Comparison of ENCODE assay signal across 8 cellular contexts in the genomic region with DNA sequence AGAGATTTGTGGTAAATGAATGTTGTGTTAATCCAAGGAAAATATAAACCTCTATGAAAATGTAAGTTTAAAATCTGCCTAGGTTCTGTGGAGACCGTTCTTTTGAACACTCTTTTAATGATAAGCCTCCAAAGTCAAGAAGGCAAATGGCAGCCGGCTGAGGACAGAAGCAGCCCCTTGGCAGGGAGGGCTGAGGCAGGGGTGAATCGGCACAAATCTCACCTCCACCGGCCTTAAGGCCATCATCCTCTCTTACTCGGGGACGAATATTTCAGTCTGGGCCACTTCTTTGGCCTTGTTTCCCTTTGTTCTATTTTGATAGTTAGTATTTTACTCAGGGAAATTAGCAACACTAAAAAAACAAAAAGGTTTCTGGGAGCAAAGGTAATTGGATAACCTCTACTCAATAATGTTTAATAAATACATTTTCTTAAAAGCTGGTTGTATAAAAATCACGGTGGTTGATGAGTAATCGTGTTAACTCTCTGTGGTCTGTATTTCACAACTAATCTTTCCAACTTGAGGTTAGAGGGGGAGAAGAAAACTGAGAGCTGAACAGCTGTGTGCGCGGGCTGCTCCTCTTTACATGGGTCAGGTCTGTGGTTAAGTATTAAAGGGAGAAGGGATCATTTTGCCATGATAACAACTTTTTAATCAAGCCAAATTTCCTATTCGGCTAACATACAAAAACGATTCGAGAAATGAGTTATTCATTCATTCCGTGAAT. TPM values are rescaled to one million over a fixed set of nuclear protein-coding genes. Genes with fewer than 3 reads are reported as not detected.
DNase-seq lines count a peak whose midpoint lies in the region; ATAC-seq, FAIRE-seq and TF ChIP-seq lines count a peak whose summit lies in the region.

No MANE protein-coding gene starts in this region.

- no peak for TF ChIP-seq EP300 in A549 (IDR thresholded peaks at IDR 0.05)

- CTCF ChIA-PET in A549 (lab: Yijun Ruan, JAX): interaction anchor here (0.6 to 1.7 kb wide), 3 partner anchors 15 to 18 kb away, joined by 3 to 5 read pairs (median 4); no protein-coding TSS in a partner anchor

- H3K36me3 Mint-ChIP-seq in activated naive CD8-positive, alpha-beta T cell treated with anti-CD3 and anti-CD28 coated beads for 36 hours: peaks cover 19% of the 10 kb centered on the region

- H3K9me3 Mint-ChIP-seq in activated naive CD8-positive, alpha-beta T cell treated with anti-CD3 and anti-CD28 coated beads for 36 hours: peaks cover 7% of the 10 kb centered on the region

- H3K4me1 ChIP-seq in A549: peaks cover 44% of the 10 kb centered on the region

- peak overlapping the region in 1 of 2 experiments; percentile 73; a peak in 3 of 6 replicates for H3K27ac ChIP-seq in A549

- peak overlapping the region; percentile 67 for H3K27ac Mint-ChIP-seq in activated naive CD8-positive, alpha-beta T cell treated with anti-CD3 and anti-CD28 coated beads for 36 hours

- peaks cover 9% of the 10 kb centered on the region; the same call in 2 of the 3 replicates for H3K9me3 ChIP-seq in A549

- no peak for FAIRE-seq in A549 (lab: Jason Lieb, UNC)

- POLR2A ChIA-PET in A549 (lab: Yijun Ruan, JAX): interaction anchor here (0.8 to 1.6 kb wide), 4 partner anchors 18 to 64 kb away, joined by 3 to 8 read pairs (median 5); a partner anchor contains a TSS

- H3K27me3 Mint-ChIP-seq in activated naive CD8-positive, alpha-beta T cell treated with anti-CD3 and anti-CD28 coated beads for 36 hours: peaks cover 4% of the 10 kb centered on the region

- H3K4me3 Mint-ChIP-seq in activated naive CD8-positive, alpha-beta T cell treated with anti-CD3 and anti-CD28 coated beads for 36 hours: no peak overlapping the region

- H3K4me1 Mint-ChIP-seq in activated naive CD8-positive, alpha-beta T cell treated with anti-CD3 and anti-CD28 coated beads for 36 hours: peaks cover 21% of the 10 kb centered on the region

- ATAC-seq in A549 (no peak), GM19035 (IDR thresholded peaks at IDR 0.05; ENCODE audit: unreplicated experiment) (peak; percentile 57), HG03432 (IDR thresholded peaks at IDR 0.05; ENCODE audit: unreplicated experiment) (peak; percentile 82)

- no peak for TF ChIP-seq RAD21 in A549 (conservative IDR thresholded peaks at IDR 0.05 in 1 of 2, IDR thresholded peaks at IDR 0.05 in 1 of 2)

- WGBS in A549 (ENCODE audit: missing lambda C conversion rate): 73% methylated on average over 14 of the region's 14 CpGs

- TF ChIP-seq POLR2A in A549 (IDR thresholded peaks at IDR 0.05; ENCODE audit: low read length): no peak

- H3K4me3 ChIP-seq in A549: no peak overlapping the region

- no peak for TF ChIP-seq CTCF in A549 (IDR thresholded peaks at IDR 0.05)

- no peak for DNase-seq in A549 (ENCODE audit: low read depth in 1 of 2, low spot score in 1 of 2)
- DNase-seq in activated naive CD8-positive, alpha-beta T cell treated with anti-CD3 and anti-CD28 coated beads for 36 hours: peak; percentile 42
- DNase-seq in NCI-H1436 (lab: John Stamatoyannopoulos, UW): no peak
- no peak for DNase-seq in globus pallidus (ENCODE audit: low spot score)
- no peak for DNase-seq in NCI-H1436 treated with DMSO at 0.1 percent for 48 hours (lab: John Stamatoyannopoulos, UW)
- no peak for DNase-seq in activated gamma-delta T cell treated with Interleukin-2 at 50 U/mL for 16 hours

- no peak overlapping the region for H3K4me2 ChIP-seq in A549

TF ChIP-seq in A549, 52 proteins besides CTCF, POLR2A, EP300 and RAD21:
- TF ChIP-seq MAFK (IDR thresholded peaks at IDR 0.05; ENCODE audit: partially characterized antibody) (no peak), CHD4 (IDR thresholded peaks at IDR 0.05; ENCODE audit: borderline replicate concordance) (no peak), EHF (CRISPR knock-in tag; IDR thresholded peaks at IDR 0.05) (no peak), FOSL2 (IDR thresholded peaks at IDR 0.05) (no peak), FOSL2 (CRISPR knock-in tag; IDR thresholded peaks at IDR 0.05) (0 out of 2 replicates have a peak, but pooled peaks have one; percentile 5), MAZ (IDR thresholded peaks at IDR 0.05; ENCODE audit: borderline replicate concordance, low read depth, low read length) (no peak)
- TF ChIP-seq, protein P1, sequence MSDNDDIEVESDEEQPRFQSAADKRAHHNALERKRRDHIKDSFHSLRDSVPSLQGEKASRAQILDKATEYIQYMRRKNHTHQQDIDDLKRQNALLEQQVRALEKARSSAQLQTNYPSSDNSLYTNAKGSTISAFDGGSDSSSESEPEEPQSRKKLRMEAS (IDR thresholded peaks at IDR 0.05): no peak
- TF ChIP-seq, protein P2, sequence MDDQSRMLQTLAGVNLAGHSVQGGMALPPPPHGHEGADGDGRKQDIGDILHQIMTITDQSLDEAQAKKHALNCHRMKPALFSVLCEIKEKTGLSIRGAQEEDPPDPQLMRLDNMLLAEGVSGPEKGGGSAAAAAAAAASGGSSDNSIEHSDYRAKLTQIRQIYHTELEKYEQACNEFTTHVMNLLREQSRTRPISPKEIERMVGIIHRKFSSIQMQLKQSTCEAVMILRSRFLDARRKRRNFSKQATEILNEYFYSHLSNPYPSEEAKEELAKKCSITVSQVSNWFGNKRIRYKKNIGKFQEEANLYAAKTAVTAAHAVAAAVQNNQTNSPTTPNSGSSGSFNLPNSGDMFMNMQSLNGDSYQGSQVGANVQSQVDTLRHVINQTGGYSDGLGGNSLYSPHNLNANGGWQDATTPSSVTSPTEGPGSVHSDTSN (IDR thresholded peaks at IDR 0.05): no peak

RNA-seq across cellular contexts. Expression of a gene that starts 18.6 kb away (rescaled TPM):
- polyA plus RNA-seq in A549 (2011; rRNA removed) (106 and 136 TPM in 2 replicates), A549 (2017; fragmentation: RNase III; extraction: RNeasy Plus Mini Kit Qiagen cat#74134 plus additional on column Dnase treatment) (59.6 to 70.4 TPM (median 66.2 TPM) in 3 replicates)
- 65.2 and 65.4 TPM in 2 replicates for polyA plus RNA-seq in A549 (2012; cell fraction: cytosol; rRNA removed)
- 140 TPM in 2 replicates for polyA plus RNA-seq in A549 (2012; cell fraction: nucleus; rRNA removed)
- 65.5 and 79.0 TPM in 2 replicates for polyA minus RNA-seq in A549 (2011; rRNA and poly(A)+ RNA removed)
- 1 to 10 TPM; 2.1 to 3.7 TPM for total RNA-seq in activated naive CD8-positive, alpha-beta T cell treated with anti-CD3 and anti-CD28 coated beads for 36 hours

Comparison
In these comparisons a context has a peak if more than half of its experiments do, and no peak if none do; other contexts are left out.
1. ATAC-seq: peak in GM19035 (single experiment) and HG03432 (single experiment); none in A549 (0 of 2).